ENCODE assay signal across 11 cellular contexts in the genomic region with DNA sequence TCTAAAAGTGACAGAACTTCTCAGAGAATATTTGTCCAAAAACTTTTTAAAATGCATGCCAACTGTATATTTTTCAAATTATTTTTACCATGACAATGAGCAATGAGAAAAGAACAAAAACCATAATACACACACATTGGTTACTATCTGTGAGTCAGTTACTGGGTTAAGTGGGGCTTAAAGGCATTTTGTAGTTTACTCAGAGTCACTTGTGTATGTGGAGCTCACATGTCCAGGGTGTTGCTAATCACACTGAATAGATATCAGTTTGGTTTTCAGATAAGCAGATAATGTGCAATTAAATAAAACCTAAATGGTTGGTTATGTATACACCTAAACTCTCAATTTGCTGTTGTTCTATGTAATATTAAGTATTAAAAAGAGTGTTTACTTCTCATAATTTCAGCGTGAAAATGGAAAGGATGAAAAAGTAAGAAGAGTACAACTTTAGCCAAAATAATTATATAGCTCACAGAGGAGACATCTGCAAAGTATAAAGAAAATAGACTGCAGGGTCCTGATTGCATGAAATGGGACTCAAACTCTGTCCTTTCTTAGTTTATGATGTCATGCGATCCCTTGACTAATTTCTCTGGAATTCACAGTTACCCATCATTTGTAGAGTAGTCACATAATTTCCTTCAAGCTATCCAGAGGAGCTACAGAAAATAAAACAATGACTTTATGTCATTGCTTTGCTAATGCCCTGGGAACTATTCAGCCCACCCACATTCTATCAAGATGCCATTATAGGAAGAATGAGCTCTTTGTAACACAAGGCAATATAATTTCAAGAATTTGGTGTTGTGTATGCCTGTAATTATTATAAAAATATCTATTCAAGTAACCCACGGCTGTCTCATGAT.
DNase-seq lines count a peak whose midpoint lies in the region; ATAC-seq and TF ChIP-seq lines count a peak whose summit lies in the region.
"Had no signal": no experiment of that assay in that cellular context is flagged by ENCODE, and none has a peak within 500 bp of the region (broad histone marks: within the 10 kb centered on the region; RNA-seq: fewer than 3 reads in every experiment).

No MANE protein-coding gene starts in this region.

- H3K9me3 Mint-ChIP-seq in GM23338 = peaks cover 2% of the 10 kb centered on the region; the same call in 1 of the 3 replicates

- H3K9ac ChIP-seq in skeletal muscle satellite cell (ENCODE audit: low read depth, low read length) = peak overlapping the region; percentile 55

- no peak overlapping the region for H2AFZ ChIP-seq in GM23338

- ATAC-seq in GM23338 (no peak), HG02970 (IDR thresholded peaks at IDR 0.05; ENCODE audit: low FRiP score, unreplicated experiment) (no peak), HG03025 (IDR thresholded peaks at IDR 0.05; ENCODE audit: low FRiP score, unreplicated experiment) (no peak)
- ATAC-seq: stimulated activated effector memory CD8-positive, alpha-beta T cell treated with anti-CD3 and anti-CD28 coated beads, Interleukin-12 subunit alpha, Interleukin-12 subunit beta, amount 100 ng/mL, for 72 hours had no signal

- H3K79me2 ChIP-seq in GM23338 (replicated peaks; ENCODE audit: insufficient read depth) = no peaks in the 10 kb centered on the region

- DNase-seq in GM23338 (ENCODE audit: low spot score) (peak; percentile 22), SK-MEL-5 (ENCODE audit: low read depth, low spot score) (peak; percentile 96), fibroblast of the conjunctiva (ENCODE audit: low read depth) (peak; percentile 43), germinal center (ENCODE audit: low spot score) (no peak)
- DNase-seq: aorta, H7, T1000 had no signal

- H3K27me3 ChIP-seq in GM23338 (ENCODE audit: insufficient read depth) (no peaks in the 10 kb centered on the region), skeletal muscle satellite cell (ENCODE audit: control insufficient read depth, insufficient read depth, low read length) (no peaks in the 10 kb centered on the region)

- H3K27ac ChIP-seq in GM23338 (ENCODE audit: low read depth) = peak overlapping the region; percentile 16; the same call in 1 of the 2 replicates

- H3K36me3 ChIP-seq in GM23338 (ENCODE audit: insufficient read depth) (no peaks in the 10 kb centered on the region), skeletal muscle satellite cell (ENCODE audit: insufficient read depth, low read length) (no peaks in the 10 kb centered on the region)

- H3K4me1 Mint-ChIP-seq in GM23338 = peaks cover 13% of the 10 kb centered on the region
- H3K4me1 Mint-ChIP-seq: stimulated activated effector memory CD8-positive, alpha-beta T cell treated with anti-CD3 and anti-CD28 coated beads, Interleukin-12 subunit alpha, Interleukin-12 subunit beta, amount 100 ng/mL, for 72 hours had no signal

- no peak overlapping the region for H3K4me2 ChIP-seq in GM23338
- H3K4me2 ChIP-seq in skeletal muscle satellite cell (ENCODE audit: low read length) = peak overlapping the region; percentile 41

- TF ChIP-seq CTCF in GM23338 (conservative IDR thresholded peaks at IDR 0.05; ENCODE audit: low read depth in 2 of 2) = no peak

- H3K4me1 ChIP-seq in GM23338 (ENCODE audit: insufficient read depth) = peaks cover 10% of the 10 kb centered on the region
- peaks cover 15% of the 10 kb centered on the region for H3K4me1 ChIP-seq in skeletal muscle satellite cell (ENCODE audit: control insufficient read depth, insufficient read depth, low read length)

- no peaks in the 10 kb centered on the region for H3K9me2 ChIP-seq in GM23338 (ENCODE audit: insufficient read depth)

- H3K36me3 Mint-ChIP-seq in GM23338 (ENCODE audit: low read depth) = no peaks in the 10 kb centered on the region
- H3K36me3 Mint-ChIP-seq: stimulated activated effector memory CD8-positive, alpha-beta T cell treated with anti-CD3 and anti-CD28 coated beads, Interleukin-12 subunit alpha, Interleukin-12 subunit beta, amount 100 ng/mL, for 72 hours had no signal

- peaks cover 3% of the 10 kb centered on the region for H3K27me3 Mint-ChIP-seq in GM23338 (ENCODE audit: insufficient read depth, low read depth, poor library complexity)

- no peak overlapping the region for H3K27ac Mint-ChIP-seq in GM23338
- H3K27ac Mint-ChIP-seq: stimulated activated effector memory CD8-positive, alpha-beta T cell treated with anti-CD3 and anti-CD28 coated beads, Interleukin-12 subunit alpha, Interleukin-12 subunit beta, amount 100 ng/mL, for 72 hours had no signal

- H3K4me3 ChIP-seq in GM23338 = no peak overlapping the region
- H3K4me3 ChIP-seq in skeletal muscle satellite cell (ENCODE audit: low read length) = peak overlapping the region; percentile 15

- in situ Hi-C loops in SK-MEL-5 (cut with HindIII; ENCODE audit: low pct_unique_long_range_greater_than_20kb, low sequenced_read_pairs) = no loop called here

- H3F3A ChIP-seq in GM23338 (replicated peaks; ENCODE audit: low read depth) = no peaks in the 10 kb centered on the region

- H3K9me3 ChIP-seq in skeletal muscle satellite cell (replicated peaks; ENCODE audit: low read length) = no peaks in the 10 kb centered on the region

- no peak overlapping the region for H3K4me3 Mint-ChIP-seq in GM23338
- H3K4me3 Mint-ChIP-seq: stimulated activated effector memory CD8-positive, alpha-beta T cell treated with anti-CD3 and anti-CD28 coated beads, Interleukin-12 subunit alpha, Interleukin-12 subunit beta, amount 100 ng/mL, for 72 hours had no signal

- H4K20me1 ChIP-seq in GM23338 (replicated peaks; ENCODE audit: insufficient read depth) = no peaks in the 10 kb centered on the region

TF ChIP-seq in GM23338, 12 proteins besides CTCF, POLR2A, EP300 and RAD21 (continues in another document):
- TF ChIP-seq EZH2phosphoT487 (IDR thresholded peaks at IDR 0.05; ENCODE audit: unreplicated experiment) (no peak), NANOG (IDR thresholded peaks at IDR 0.05; ENCODE audit: borderline replicate concordance) (peak; percentile 5; the same call in 1 of the 2 replicates)
- TF ChIP-seq, protein P1, sequence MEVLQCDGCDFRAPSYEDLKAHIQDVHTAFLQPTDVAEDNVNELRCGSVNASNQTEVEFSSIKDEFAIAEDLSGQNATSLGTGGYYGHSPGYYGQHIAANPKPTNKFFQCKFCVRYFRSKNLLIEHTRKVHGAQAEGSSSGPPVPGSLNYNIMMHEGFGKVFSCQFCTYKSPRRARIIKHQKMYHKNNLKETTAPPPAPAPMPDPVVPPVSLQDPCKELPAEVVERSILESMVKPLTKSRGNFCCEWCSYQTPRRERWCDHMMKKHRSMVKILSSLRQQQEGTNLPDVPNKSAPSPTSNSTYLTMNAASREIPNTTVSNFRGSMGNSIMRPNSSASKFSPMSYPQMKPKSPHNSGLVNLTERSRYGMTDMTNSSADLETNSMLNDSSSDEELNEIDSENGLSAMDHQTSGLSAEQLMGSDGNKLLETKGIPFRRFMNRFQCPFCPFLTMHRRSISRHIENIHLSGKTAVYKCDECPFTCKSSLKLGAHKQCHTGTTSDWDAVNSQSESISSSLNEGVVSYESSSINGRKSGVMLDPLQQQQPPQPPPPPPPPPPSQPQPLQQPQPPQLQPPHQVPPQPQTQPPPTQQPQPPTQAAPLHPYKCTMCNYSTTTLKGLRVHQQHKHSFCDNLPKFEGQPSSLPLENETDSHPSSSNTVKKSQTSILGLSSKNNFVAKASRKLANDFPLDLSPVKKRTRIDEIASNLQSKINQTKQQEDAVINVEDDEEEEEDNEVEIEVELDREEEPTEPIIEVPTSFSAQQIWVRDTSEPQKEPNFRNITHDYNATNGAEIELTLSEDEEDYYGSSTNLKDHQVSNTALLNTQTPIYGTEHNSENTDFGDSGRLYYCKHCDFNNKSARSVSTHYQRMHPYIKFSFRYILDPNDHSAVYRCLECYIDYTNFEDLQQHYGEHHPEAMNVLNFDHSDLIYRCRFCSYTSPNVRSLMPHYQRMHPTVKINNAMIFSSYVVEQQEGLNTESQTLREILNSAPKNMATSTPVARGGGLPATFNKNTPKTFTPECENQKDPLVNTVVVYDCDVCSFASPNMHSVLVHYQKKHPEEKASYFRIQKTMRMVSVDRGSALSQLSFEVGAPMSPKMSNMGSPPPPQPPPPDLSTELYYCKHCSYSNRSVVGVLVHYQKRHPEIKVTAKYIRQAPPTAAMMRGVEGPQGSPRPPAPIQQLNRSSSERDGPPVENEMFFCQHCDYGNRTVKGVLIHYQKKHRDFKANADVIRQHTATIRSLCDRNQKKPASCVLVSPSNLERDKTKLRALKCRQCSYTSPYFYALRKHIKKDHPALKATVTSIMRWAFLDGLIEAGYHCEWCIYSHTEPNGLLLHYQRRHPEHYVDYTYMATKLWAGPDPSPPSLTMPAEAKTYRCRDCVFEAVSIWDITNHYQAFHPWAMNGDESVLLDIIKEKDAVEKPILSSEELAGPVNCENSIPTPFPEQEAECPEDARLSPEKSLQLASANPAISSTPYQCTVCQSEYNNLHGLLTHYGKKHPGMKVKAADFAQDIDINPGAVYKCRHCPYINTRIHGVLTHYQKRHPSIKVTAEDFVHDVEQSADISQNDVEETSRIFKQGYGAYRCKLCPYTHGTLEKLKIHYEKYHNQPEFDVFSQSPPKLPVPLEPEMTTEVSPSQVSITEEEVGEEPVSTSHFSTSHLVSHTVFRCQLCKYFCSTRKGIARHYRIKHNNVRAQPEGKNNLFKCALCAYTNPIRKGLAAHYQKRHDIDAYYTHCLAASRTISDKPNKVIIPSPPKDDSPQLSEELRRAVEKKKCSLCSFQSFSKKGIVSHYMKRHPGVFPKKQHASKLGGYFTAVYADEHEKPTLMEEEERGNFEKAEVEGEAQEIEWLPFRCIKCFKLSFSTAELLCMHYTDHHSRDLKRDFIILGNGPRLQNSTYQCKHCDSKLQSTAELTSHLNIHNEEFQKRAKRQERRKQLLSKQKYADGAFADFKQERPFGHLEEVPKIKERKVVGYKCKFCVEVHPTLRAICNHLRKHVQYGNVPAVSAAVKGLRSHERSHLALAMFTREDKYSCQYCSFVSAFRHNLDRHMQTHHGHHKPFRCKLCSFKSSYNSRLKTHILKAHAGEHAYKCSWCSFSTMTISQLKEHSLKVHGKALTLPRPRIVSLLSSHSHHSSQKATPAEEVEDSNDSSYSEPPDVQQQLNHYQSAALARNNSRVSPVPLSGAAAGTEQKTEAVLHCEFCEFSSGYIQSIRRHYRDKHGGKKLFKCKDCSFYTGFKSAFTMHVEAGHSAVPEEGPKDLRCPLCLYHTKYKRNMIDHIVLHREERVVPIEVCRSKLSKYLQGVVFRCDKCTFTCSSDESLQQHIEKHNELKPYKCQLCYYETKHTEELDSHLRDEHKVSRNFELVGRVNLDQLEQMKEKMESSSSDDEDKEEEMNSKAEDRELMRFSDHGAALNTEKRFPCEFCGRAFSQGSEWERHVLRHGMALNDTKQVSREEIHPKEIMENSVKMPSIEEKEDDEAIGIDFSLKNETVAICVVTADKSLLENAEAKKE (CRISPR knock-in tag; IDR thresholded peaks at IDR 0.05) = no peak
